ENCODE assay signal across 10 cellular contexts in the genomic region with DNA sequence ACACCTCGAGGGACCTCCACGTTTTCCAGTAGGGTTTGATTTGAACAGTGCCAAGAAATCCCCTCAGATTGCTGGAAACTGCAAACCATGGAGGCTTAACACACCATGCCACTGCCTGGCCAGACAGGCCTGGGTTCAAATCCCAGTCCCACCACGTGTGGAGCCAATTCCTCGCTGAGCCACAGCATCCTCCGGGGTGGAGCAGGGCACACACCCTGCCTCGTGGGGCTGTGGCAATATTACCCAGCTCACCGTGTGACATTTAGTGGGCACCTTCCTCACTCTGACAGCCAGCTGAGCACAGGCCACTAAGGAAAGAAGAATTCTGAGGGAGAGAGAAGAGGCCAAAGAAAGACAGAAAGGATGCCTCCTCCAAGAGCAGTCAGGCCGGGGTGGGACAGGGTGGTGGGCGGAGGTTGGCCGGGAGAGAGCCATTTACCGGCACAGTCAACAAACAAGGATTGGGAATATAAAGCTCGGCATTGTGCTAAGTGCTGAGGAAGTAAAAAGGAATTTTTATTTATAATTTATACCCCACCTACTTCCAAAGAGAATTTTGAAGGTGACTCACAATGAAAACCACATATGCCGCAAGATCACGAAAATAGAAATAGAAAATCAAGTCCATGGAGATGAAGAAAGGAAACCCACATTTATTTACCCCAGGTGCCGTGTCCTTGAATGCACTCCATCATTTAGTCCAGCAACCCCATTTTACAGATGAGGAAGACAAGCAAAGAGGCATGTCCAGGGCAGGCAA.
A peak's percentile ranks its signal among the peaks of the same experiment; 100 is the strongest.
DNase-seq lines count a peak whose midpoint lies in the region; ATAC-seq and TF ChIP-seq lines count a peak whose summit lies in the region.
"Had no signal": no experiment of that assay in that cellular context is flagged by ENCODE, and none has a peak within 500 bp of the region (broad histone marks: within the 10 kb centered on the region; RNA-seq: fewer than 3 reads in every experiment).

No MANE protein-coding gene starts in this region.

- peaks cover 0 to 4% (median 3%) of the 10 kb centered on the region in 5 donors for H3K27me3 Mint-ChIP-seq in naive thymus-derived CD8-positive, alpha-beta T cell
- peaks cover 6% of the 10 kb centered on the region for H3K27me3 Mint-ChIP-seq in endothelial cell (ENCODE audit: unreplicated experiment)

- intact Hi-C loops in sciatic nerve (cut with DNase I) = no loop called here

- H3K4me1 Mint-ChIP-seq in naive thymus-derived CD8-positive, alpha-beta T cell = no peaks in the 10 kb centered on the region
- H3K4me1 Mint-ChIP-seq in endothelial cell (ENCODE audit: unreplicated experiment) = no peaks in the 10 kb centered on the region
- H3K4me1 Mint-ChIP-seq: natural killer cell had no signal

- in situ Hi-C loops in SK-MEL-5 (cut with HindIII; ENCODE audit: low pct_unique_long_range_greater_than_20kb, low sequenced_read_pairs) = no loop called here

- peaks cover 0 to 9% (median 5%) of the 10 kb centered on the region in 9 donors for H3K9me3 Mint-ChIP-seq in naive thymus-derived CD8-positive, alpha-beta T cell
- no peaks in the 10 kb centered on the region for H3K9me3 Mint-ChIP-seq in endothelial cell (ENCODE audit: unreplicated experiment)
- H3K9me3 Mint-ChIP-seq: natural killer cell had no signal

- no peak overlapping the region for H3K27ac Mint-ChIP-seq in naive thymus-derived CD8-positive, alpha-beta T cell
- H3K27ac Mint-ChIP-seq in endothelial cell (ENCODE audit: unreplicated experiment) = no peak overlapping the region
- H3K27ac Mint-ChIP-seq: activated naive CD8-positive, alpha-beta T cell; natural killer cell had no signal

- ATAC-seq in sciatic nerve (peak; percentile 59), HG03442 (IDR thresholded peaks at IDR 0.05; ENCODE audit: unreplicated experiment) (no peak)
- no peak for ATAC-seq in naive thymus-derived CD8-positive, alpha-beta T cell
- ATAC-seq: natural killer cell had no signal

- POLR2A ChIA-PET in naive thymus-derived CD8-positive, alpha-beta T cell (lab: Charles Lee) = no interaction called here

- no peak for TF ChIP-seq CTCF in fibroblast of villous mesenchyme (IDR thresholded peaks at IDR 0.05; ENCODE audit: insufficient read depth, low read depth, low read length)
- no peak for TF ChIP-seq CTCF in endothelial cell (IDR thresholded peaks at IDR 0.05; ENCODE audit: unreplicated experiment)

- no peak overlapping the region for H3K4me3 ChIP-seq in fibroblast of villous mesenchyme (ENCODE audit: low read depth, low read length)

- DNase-seq in GM04503 (ENCODE audit: low read depth) (peak; percentile 94), SK-MEL-5 (ENCODE audit: low read depth, low spot score) (peak; percentile 25), fibroblast of villous mesenchyme (ENCODE audit: low read depth) (peak; percentile 57), sciatic nerve (ENCODE audit: low spot score) (no peak), hypothalamus (lab: John Stamatoyannopoulos, UW) (no peak), endothelial cell (ENCODE audit: low spot score) (no peak)
- DNase-seq in naive thymus-derived CD8-positive, alpha-beta T cell = no peak
- DNase-seq: natural killer cell had no signal

- peaks cover 0 to 6% (median 2%) of the 10 kb centered on the region in 3 donors for H3K36me3 Mint-ChIP-seq in naive thymus-derived CD8-positive, alpha-beta T cell
- H3K36me3 Mint-ChIP-seq in endothelial cell (ENCODE audit: low read depth, unreplicated experiment) = no peaks in the 10 kb centered on the region
- H3K36me3 Mint-ChIP-seq: activated naive CD8-positive, alpha-beta T cell; natural killer cell had no signal

- peak overlapping the region in 1 of 10 donors; percentile 57 for H3K4me3 Mint-ChIP-seq in naive thymus-derived CD8-positive, alpha-beta T cell
- no peak overlapping the region for H3K4me3 Mint-ChIP-seq in endothelial cell (ENCODE audit: unreplicated experiment)
- H3K4me3 Mint-ChIP-seq: activated naive CD8-positive, alpha-beta T cell; natural killer cell had no signal

Comparison
In these comparisons a context has a peak if more than half of its experiments do, and no peak if none do; other contexts are left out.
1. DNase-seq: peak in GM04503 (single experiment), SK-MEL-5 (single experiment) and fibroblast of villous mesenchyme (single experiment); none in sciatic nerve (single experiment), naive thymus-derived CD8-positive, alpha-beta T cell (0 of 10), hypothalamus (0 of 51) and endothelial cell (single experiment).